ENCODE assay signal across 17 cellular contexts in the genomic region with DNA sequence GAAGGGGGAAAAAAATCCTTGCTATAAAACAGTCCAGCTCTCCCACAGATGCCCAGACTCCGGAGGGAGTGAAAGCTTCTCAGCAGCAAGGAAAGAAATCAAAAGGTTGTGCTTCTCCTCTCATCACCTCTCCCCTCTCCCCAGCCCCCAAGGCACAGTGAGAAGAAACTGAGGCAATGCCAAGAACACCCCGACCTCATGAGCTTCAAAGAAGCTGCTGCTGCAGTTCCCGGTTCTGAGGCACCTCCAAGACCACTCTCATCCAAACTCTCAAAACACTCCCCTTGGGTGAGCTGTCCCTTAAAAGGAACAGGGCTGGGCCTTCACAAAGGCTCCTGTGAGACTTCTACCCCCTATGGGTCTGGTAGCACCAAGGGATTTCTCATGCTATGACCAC.
DNase-seq lines count a peak whose midpoint lies in the region; ATAC-seq and TF ChIP-seq lines count a peak whose summit lies in the region.
"Had no signal": no experiment of that assay in that cellular context is flagged by ENCODE, and none has a peak within 500 bp of the region (broad histone marks: within the 10 kb centered on the region; RNA-seq: fewer than 3 reads in every experiment).

No MANE protein-coding gene starts in this region.

- no peak overlapping the region for H4K8ac ChIP-seq in mesenchymal stem cell (ENCODE audit: low read length)

- H3K79me2 ChIP-seq in osteoblast (ENCODE audit: insufficient read depth, low read length), result no peaks in the 10 kb centered on the region

- H3K27ac ChIP-seq in HUES48 (ENCODE audit: low read depth, low read length) (peak overlapping the region; percentile 89), caudate nucleus (ENCODE audit: low read depth, low read length) (peak overlapping the region; percentile 41), mesenchymal stem cell (ENCODE audit: low read length, poor library complexity, severe bottlenecking) (no peak overlapping the region), skeletal muscle tissue (ENCODE audit: low read depth, low read length) (no peak overlapping the region), osteoblast (ENCODE audit: low read depth, low read length) (no peak overlapping the region)

- no peaks in the 10 kb centered on the region for H3K27me3 ChIP-seq in HUES48 (ENCODE audit: control insufficient read depth, insufficient read depth, low read length)
- H3K27me3 ChIP-seq in mesenchymal stem cell (ENCODE audit: control insufficient read depth in 1 of 2, insufficient read depth in 1 of 2, low read length in 2 of 2), result no peaks in the 10 kb centered on the region
- H3K27me3 ChIP-seq in skeletal muscle tissue (ENCODE audit: control insufficient read depth in 3 of 3, insufficient read depth in 3 of 3, low read length in 3 of 3), result peaks cover 0 to 3% (median 0%) of the 10 kb centered on the region in 3 donors
- H3K27me3 ChIP-seq in osteoblast (ENCODE audit: insufficient read depth, low read length), result no peaks in the 10 kb centered on the region

- H3K4me1 ChIP-seq in HUES48 (ENCODE audit: control insufficient read depth, insufficient read depth, low read length), result peaks cover 40% of the 10 kb centered on the region
- peaks cover 11% of the 10 kb centered on the region for H3K4me1 ChIP-seq in mesenchymal stem cell (ENCODE audit: control insufficient read depth, insufficient read depth, low read depth, low read length)
- H3K4me1 ChIP-seq in skeletal muscle tissue (ENCODE audit: control insufficient read depth in 3 of 3, insufficient read depth in 3 of 3, low read length in 3 of 3), result peaks cover 15 to 19% (median 16%) of the 10 kb centered on the region in 3 donors
- H3K4me1 ChIP-seq in osteoblast (ENCODE audit: insufficient read depth, low read length), result peaks cover 20% of the 10 kb centered on the region

- H2AK5ac ChIP-seq in mesenchymal stem cell (ENCODE audit: low read length, severe bottlenecking), result peak overlapping the region; percentile 34

- H3K14ac ChIP-seq in mesenchymal stem cell (ENCODE audit: low read length in 2 of 2), result no peak overlapping the region

- H3K4me3 Mint-ChIP-seq in CD14-positive monocyte, result no peak overlapping the region
- H3K4me3 Mint-ChIP-seq: activated CD8-positive, alpha-beta memory T cell treated with anti-CD3 and anti-CD28 coated beads, Interleukin-2, amount 10 ng/mL, durations not matched to agents 7 days and 5 days; central memory CD8-positive, alpha-beta T cell; T-helper 2 cell treated with Interferon-gamma antibody and Interleukin-4, amounts not matched to agents 5 μg/mL and 100 μg/mL, for 36 hours had no signal

- 100% methylated on average over 3 of the region's 3 CpGs for WGBS in mesenchymal stem cell

- H3K27ac Mint-ChIP-seq in CD14-positive monocyte, result no peak overlapping the region
- H3K27ac Mint-ChIP-seq: activated CD8-positive, alpha-beta memory T cell treated with anti-CD3 and anti-CD28 coated beads, Interleukin-2, amount 10 ng/mL, durations not matched to agents 7 days and 5 days; T-helper 2 cell treated with Interferon-gamma antibody and Interleukin-4, amounts not matched to agents 5 μg/mL and 100 μg/mL, for 36 hours had no signal

- peaks cover 38% of the 10 kb centered on the region for H3K4me1 Mint-ChIP-seq in CD14-positive monocyte

- no peaks in the 10 kb centered on the region for H3K9me3 ChIP-seq in HUES48 (ENCODE audit: control insufficient read depth, insufficient read depth, low read length)
- no peaks in the 10 kb centered on the region for H3K9me3 ChIP-seq in mesenchymal stem cell (ENCODE audit: control insufficient read depth, low read length)
- no peaks in the 10 kb centered on the region for H3K9me3 ChIP-seq in skeletal muscle tissue (ENCODE audit: control insufficient read depth in 3 of 3, low read length in 3 of 3)
- no peaks in the 10 kb centered on the region for H3K9me3 ChIP-seq in osteoblast (ENCODE audit: low read depth, low read length)

- no peak overlapping the region for H3K18ac ChIP-seq in mesenchymal stem cell (ENCODE audit: low read depth in 1 of 2, low read length in 2 of 2)

- no peaks in the 10 kb centered on the region for H4K20me1 ChIP-seq in osteoblast (ENCODE audit: insufficient read depth, low read length)

- no peak for ATAC-seq in HG02884 (IDR thresholded peaks at IDR 0.05; ENCODE audit: unreplicated experiment)
- ATAC-seq: activated CD8-positive, alpha-beta memory T cell treated with anti-CD3 and anti-CD28 coated beads, Interleukin-2, amount 10 ng/mL, durations not matched to agents 7 days and 5 days had no signal

- intact Hi-C loops in CD14-positive monocyte (cut with micrococcal nuclease), result loop anchor here in 1 of 2 donors (10.0 kb wide), 1 partner anchor 47 kb away; no protein-coding TSS in a partner anchor

- no peak overlapping the region for H3K23ac ChIP-seq in mesenchymal stem cell (ENCODE audit: low read length in 2 of 2)

- H2AFZ ChIP-seq in mesenchymal stem cell (ENCODE audit: low read depth, low read length) (no peak overlapping the region), osteoblast (ENCODE audit: low read length) (no peak overlapping the region)

- TF ChIP-seq CTCF in CD14-positive monocyte (IDR thresholded peaks at IDR 0.05) (no peak), osteoblast (IDR thresholded peaks at IDR 0.05; ENCODE audit: extremely low read depth, low read depth, low read length) (no peak)

- H2BK120ac ChIP-seq in mesenchymal stem cell (ENCODE audit: low read depth, low read length), result peak overlapping the region; percentile 2

- H3K9ac ChIP-seq in HUES48 (ENCODE audit: low read depth, low read length), result no peak overlapping the region
- H3K9ac ChIP-seq in mesenchymal stem cell (ENCODE audit: low read length), result no peak overlapping the region
- no peak overlapping the region for H3K9ac ChIP-seq in skeletal muscle tissue (ENCODE audit: low read depth in 1 of 3, low read length in 3 of 3)

- H3K4me2 ChIP-seq in mesenchymal stem cell (ENCODE audit: low read length, poor library complexity, severe bottlenecking) (no peak overlapping the region), osteoblast (ENCODE audit: insufficient read depth, low read length) (no peak overlapping the region)

- H3K4ac ChIP-seq in mesenchymal stem cell (ENCODE audit: low read depth in 1 of 2, low read length in 2 of 2), result peak overlapping the region in 1 of 2 experiments; percentile 53

- no peak overlapping the region for H4K91ac ChIP-seq in mesenchymal stem cell (ENCODE audit: low read length)

- peaks cover 3 to 13% (median 4%) of the 10 kb centered on the region in 7 donors for H3K9me3 Mint-ChIP-seq in CD14-positive monocyte
- H3K9me3 Mint-ChIP-seq: central memory CD8-positive, alpha-beta T cell; T-helper 2 cell treated with Interferon-gamma antibody and Interleukin-4, amounts not matched to agents 5 μg/mL and 100 μg/mL, for 36 hours had no signal

- H3K27me3 Mint-ChIP-seq in CD14-positive monocyte (ENCODE audit: low read depth in 3 of 3), result peaks cover 0 to 13% (median 3%) of the 10 kb centered on the region in 3 donors

- H3K4me3 ChIP-seq in HUES48 (ENCODE audit: low read depth, low read length) (no peak overlapping the region), mesenchymal stem cell (ENCODE audit: insufficient read depth in 1 of 2, low read depth in 1 of 2, low read length in 2 of 2) (no peak overlapping the region), skeletal muscle tissue (ENCODE audit: low read length in 3 of 3) (peak overlapping the region in 2 of 3 donors; percentile 12 to 36), osteoblast (ENCODE audit: insufficient read depth, low read length) (no peak overlapping the region)

- peaks cover 0 to 2% of the 10 kb centered on the region in 2 donors for H3K36me3 Mint-ChIP-seq in CD14-positive monocyte
- H3K36me3 Mint-ChIP-seq: activated CD8-positive, alpha-beta memory T cell treated with anti-CD3 and anti-CD28 coated beads, Interleukin-2, amount 10 ng/mL, durations not matched to agents 7 days and 5 days had no signal

- H3K79me1 ChIP-seq in mesenchymal stem cell (replicated peaks; ENCODE audit: low read length, poor library complexity, severe bottlenecking), result no peaks in the 10 kb centered on the region

- H2BK15ac ChIP-seq in mesenchymal stem cell (ENCODE audit: low read depth, poor library complexity, severe bottlenecking), result peak overlapping the region; percentile 9

- H3K36me3 ChIP-seq in HUES48 (ENCODE audit: control insufficient read depth, insufficient read depth, low read length) (no peaks in the 10 kb centered on the region), mesenchymal stem cell (ENCODE audit: control insufficient read depth in 1 of 2, insufficient read depth in 2 of 2, low read depth in 1 of 2, low read length in 2 of 2) (no peaks in the 10 kb centered on the region), skeletal muscle tissue (ENCODE audit: control insufficient read depth in 3 of 3, insufficient read depth in 3 of 3, low read length in 3 of 3) (no peaks in the 10 kb centered on the region), osteoblast (ENCODE audit: insufficient read depth, low read length) (no peaks in the 10 kb centered on the region)

- H2BK12ac ChIP-seq in mesenchymal stem cell (ENCODE audit: low read length in 2 of 2), result peak overlapping the region in 1 of 2 experiments; percentile 14

- DNase-seq in caudate nucleus (lab: John Stamatoyannopoulos, UW), result peak in 13 of 61 donors; percentile 28 to 79 (median 59)
- no peak for DNase-seq in mesenchymal stem cell
- DNase-seq in CD14-positive monocyte (ENCODE audit: low spot score), result no peak
- no peak for DNase-seq in NCI-H526 (lab: John Stamatoyannopoulos, UW)
- no peak for DNase-seq in osteoblast (ENCODE audit: insufficient read length, low spot score, missing footprints)
- DNase-seq: ACHN; activated CD4-positive, CD25-positive, alpha-beta regulatory T cell; activated CD8-positive, alpha-beta memory T cell treated with anti-CD3 and anti-CD28 coated beads, Interleukin-2, amount 10 ng/mL, durations not matched to agents 7 days and 5 days; effector CD8-positive, alpha-beta T cell; NCI-H82; small intestine; stimulated activated CD4-positive, alpha-beta T cell treated with anti-CD3 and anti-CD28 coated beads, Interleukin-4, amount 100 ng/mL, for 24 hours had no signal

- no peak overlapping the region for H2BK5ac ChIP-seq in mesenchymal stem cell (ENCODE audit: low read depth, low read length, poor library complexity, severe bottlenecking)

Comparison
In these comparisons a context has a peak if more than half of its experiments do, and no peak if none do; other contexts are left out.
1. H3K27ac ChIP-seq: peak in HUES48 (single experiment) and caudate nucleus (single experiment); none in mesenchymal stem cell (single experiment), skeletal muscle tissue (single experiment) and osteoblast (single experiment).
2. H3K4me3 ChIP-seq: peak in skeletal muscle tissue (2 of 3); none in HUES48 (single experiment), mesenchymal stem cell (0 of 2) and osteoblast (single experiment).